Comparison of ENCODE assay signal across 8 cellular contexts in genomic region chr9:132669636-132670358, GRCh38. TPM values are rescaled to one million over a fixed set of nuclear protein-coding genes. Genes with fewer than 3 reads are reported as not detected.
A peak's percentile ranks its signal among the peaks of the same experiment; 100 is the strongest.
DNase-seq lines count a peak whose midpoint lies in the region; ATAC-seq and TF ChIP-seq lines count a peak whose summit lies in the region.

Gene DDX31, minus strand, starts transcription at chr9:132669983. Its CDS starts 49 bp downstream, at chr9:132669934.

- BruUV-seq in A673 (replicated peaks; lab: Mats Ljungman, UMichigan), result no TSS peak

- ATAC-seq in GM18520 (IDR thresholded peaks at IDR 0.05; ENCODE audit: unreplicated experiment) (peak; percentile 54), HG03064 (IDR thresholded peaks at IDR 0.05; ENCODE audit: low read depth, unreplicated experiment) (peak; percentile 56)

- POLR2A ChIA-PET in A673 (lab: Charles Lee; ENCODE audit: low non-redundant PET), result no interaction called here

- no peaks in the 10 kb centered on the region for H3K27me3 ChIP-seq in A673 (replicated peaks; ENCODE audit: insufficient read depth, low read depth, low read length, poor library complexity)

- DNase-seq in A673 (ENCODE audit: low spot score), result peak; percentile 92
- peak; percentile 75 for DNase-seq in NCI-H226
- DNase-seq in activated CD4-positive, alpha-beta T cell treated with anti-CD3 and anti-CD28 coated beads for 24 hours (ENCODE audit: low read depth in 2 of 2), result peak; percentile 73 to 75
- peak; percentile 80 for DNase-seq in cerebellum (ENCODE audit: low spot score)
- peak; percentile 43 for DNase-seq in kidney glomerular epithelial cell (lab: John Stamatoyannopoulos, UW)
- DNase-seq in stimulated activated CD4-positive, alpha-beta T cell treated with anti-CD3 and anti-CD28 coated beads, Interleukin-15, amount 100 ng/mL, for 24 hours, result peak; percentile 92

- TF ChIP-seq CTCF in A673 (conservative IDR thresholded peaks at IDR 0.05; ENCODE audit: low read depth, low read length), result no peak

- no peaks in the 10 kb centered on the region for H3K9me3 ChIP-seq in A673 (ENCODE audit: low read depth, low read length, poor library complexity, severe bottlenecking)

- intact Hi-C loops in A673 (cut with micrococcal nuclease; ENCODE audit: unreplicated experiment), result no loop called here

- CTCF ChIA-PET in A673 (lab: Charles Lee), result no interaction called here

- H3K4me3 ChIP-seq in A673 (ENCODE audit: low read depth, low read length, poor library complexity, severe bottlenecking), result peak within 1 kb of the TSS; percentile 70

- peak within 1 kb of the TSS; percentile 98 for H3K27ac ChIP-seq in A673 (ENCODE audit: low read depth, low read length, poor library complexity, severe bottlenecking)

- no peaks in the 10 kb centered on the region for H3K36me3 ChIP-seq in A673 (ENCODE audit: insufficient read depth, low read length, poor library complexity, severe bottlenecking)

- H3K4me1 ChIP-seq in A673 (ENCODE audit: insufficient read depth, low read length, poor library complexity, severe bottlenecking), result peaks cover 7% of the 10 kb centered on the region

RNA-seq across cellular contexts. Expression of gene DDX31, which starts in this region (rescaled TPM):
- 28.6 and 34.2 TPM in 2 replicates for total RNA-seq in A673 (2021)
- 21.4 TPM for total RNA-seq in cerebellum

Comparison
In these comparisons a context has a peak if more than half of its experiments do, and no peak if none do; other contexts are left out.
1. Peak in every context shown above with its lines: DNase-seq, ATAC-seq, H3K4me3 ChIP-seq and H3K27ac ChIP-seq.